In genomic region chr1:8599813-8600212, GRCh38 we compare ENCODE assay signal across 20 cellular contexts.
DNase-seq lines count a peak whose midpoint lies in the region; ATAC-seq and TF ChIP-seq lines count a peak whose summit lies in the region.
"Had no signal": no experiment of that assay in that cellular context is flagged by ENCODE, and none has a peak within 500 bp of the region (broad histone marks: within the 10 kb centered on the region; RNA-seq: fewer than 3 reads in every experiment).

No MANE protein-coding gene starts in this region.

- no peaks in the 10 kb centered on the region for H3K27me3 ChIP-seq in left ventricle myocardium inferior (ENCODE audit: low read depth)
- H3K27me3 ChIP-seq in right cardiac atrium (ENCODE audit: control insufficient read depth, insufficient read depth) = no peaks in the 10 kb centered on the region
- H3K27me3 ChIP-seq in colonic mucosa = no peaks in the 10 kb centered on the region
- H3K27me3 ChIP-seq: SJCRH30 had no signal

- 88% methylated on average over 6 of the region's 6 CpGs for WGBS in right cardiac atrium

- DNase-seq in left ventricle myocardium inferior = no peak
- no peak for DNase-seq in right cardiac atrium
- DNase-seq in colonic mucosa = peak; percentile 26
- peak in 1 of 3 donors; percentile 31 for DNase-seq in mucosa of descending colon
- DNase-seq in substantia nigra (lab: John Stamatoyannopoulos, UW) = no peak
- DNase-seq in nucleus accumbens (lab: John Stamatoyannopoulos, UW) = no peak
- DNase-seq in NK-92 (lab: John Stamatoyannopoulos, UW; ENCODE audit: unreplicated experiment) = no peak
- DNase-seq in activated T-helper 1 cell treated with anti-CD3 and anti-CD28 coated beads, Interleukin-12 subunit alpha, Interleukin-12 subunit beta, Interleukin-2, Interleukin-4 antibody, amounts not matched to agents 30 ng/mL and 10 ng/mL and 1 ng/mL, durations not matched to agents 14 hours and 24 hours and 36 hours (ENCODE audit: low spot score) = no peak
- DNase-seq: ACHN; activated B cell treated with CpG ODN at 0.5 μM for 24 hours; activated CD4-positive, alpha-beta memory T cell treated with anti-CD3 and anti-CD28 coated beads for 36 hours; activated naive CD4-positive, alpha-beta T cell treated with Interleukin-2 at 50 U/mL for 16 hours; activated T-cell treated with anti-CD3 and anti-CD28 coated beads for 4 hours; C1 segment of cervical spinal cord; caudate nucleus; HFFc6; NCI-H1436; PC-9; SJCRH30 had no signal

- no peaks in the 10 kb centered on the region for H3K9me3 Mint-ChIP-seq in activated T-helper 1 cell treated with anti-CD3 and anti-CD28 coated beads, Interleukin-12 subunit alpha, Interleukin-12 subunit beta, Interleukin-2, Interleukin-4 antibody, amounts not matched to agents 30 ng/mL and 10 ng/mL and 1 ng/mL, durations not matched to agents 14 hours and 24 hours and 36 hours
- H3K9me3 Mint-ChIP-seq: activated B cell treated with CpG ODN at 0.5 μM for 24 hours; activated CD4-positive, alpha-beta memory T cell treated with anti-CD3 and anti-CD28 coated beads for 36 hours; HFFc6 had no signal

- peaks cover 11% of the 10 kb centered on the region for H3K36me3 Mint-ChIP-seq in activated T-helper 1 cell treated with anti-CD3 and anti-CD28 coated beads, Interleukin-12 subunit alpha, Interleukin-12 subunit beta, Interleukin-2, Interleukin-4 antibody, amounts not matched to agents 30 ng/mL and 10 ng/mL and 1 ng/mL, durations not matched to agents 14 hours and 24 hours and 36 hours (ENCODE audit: low read depth)

- H3K4me1 ChIP-seq in left ventricle myocardium inferior (peaks cover 63% of the 10 kb centered on the region), right cardiac atrium (ENCODE audit: control insufficient read depth, insufficient read depth, low read length) (peaks cover 9% of the 10 kb centered on the region), colonic mucosa (no peaks in the 10 kb centered on the region), mucosa of descending colon (ENCODE audit: low read depth) (peaks cover 10% of the 10 kb centered on the region)
- H3K4me1 ChIP-seq: SJCRH30 had no signal

- no peaks in the 10 kb centered on the region for H3K9me3 ChIP-seq in left ventricle myocardium inferior (replicated peaks)
- no peaks in the 10 kb centered on the region for H3K9me3 ChIP-seq in right cardiac atrium (ENCODE audit: control insufficient read depth, low read length)
- H3K9me3 ChIP-seq in colonic mucosa = no peaks in the 10 kb centered on the region
- H3K9me3 ChIP-seq in mucosa of descending colon = no peaks in the 10 kb centered on the region
- H3K9me3 ChIP-seq: SJCRH30 had no signal

- H3K36me3 ChIP-seq in left ventricle myocardium inferior (no peaks in the 10 kb centered on the region), colonic mucosa (no peaks in the 10 kb centered on the region), mucosa of descending colon (ENCODE audit: low read depth) (no peaks in the 10 kb centered on the region)

- no peak overlapping the region for H3K4me3 Mint-ChIP-seq in activated T-helper 1 cell treated with anti-CD3 and anti-CD28 coated beads, Interleukin-12 subunit alpha, Interleukin-12 subunit beta, Interleukin-2, Interleukin-4 antibody, amounts not matched to agents 30 ng/mL and 10 ng/mL and 1 ng/mL, durations not matched to agents 14 hours and 24 hours and 36 hours
- H3K4me3 Mint-ChIP-seq: activated B cell treated with CpG ODN at 0.5 μM for 24 hours; activated CD4-positive, alpha-beta memory T cell treated with anti-CD3 and anti-CD28 coated beads for 36 hours; HFFc6 had no signal

- H3K27ac Mint-ChIP-seq in activated T-helper 1 cell treated with anti-CD3 and anti-CD28 coated beads, Interleukin-12 subunit alpha, Interleukin-12 subunit beta, Interleukin-2, Interleukin-4 antibody, amounts not matched to agents 30 ng/mL and 10 ng/mL and 1 ng/mL, durations not matched to agents 14 hours and 24 hours and 36 hours = no peak overlapping the region
- H3K27ac Mint-ChIP-seq: activated B cell treated with CpG ODN at 0.5 μM for 24 hours; activated CD4-positive, alpha-beta memory T cell treated with anti-CD3 and anti-CD28 coated beads for 36 hours; HFFc6 had no signal

- ATAC-seq in right cardiac atrium (no peak), mucosa of descending colon (peak; percentile 34)

- H3K4me1 Mint-ChIP-seq in activated T-helper 1 cell treated with anti-CD3 and anti-CD28 coated beads, Interleukin-12 subunit alpha, Interleukin-12 subunit beta, Interleukin-2, Interleukin-4 antibody, amounts not matched to agents 30 ng/mL and 10 ng/mL and 1 ng/mL, durations not matched to agents 14 hours and 24 hours and 36 hours (ENCODE audit: low read depth) = peaks cover 56% of the 10 kb centered on the region

- H3K27me3 Mint-ChIP-seq in activated T-helper 1 cell treated with anti-CD3 and anti-CD28 coated beads, Interleukin-12 subunit alpha, Interleukin-12 subunit beta, Interleukin-2, Interleukin-4 antibody, amounts not matched to agents 30 ng/mL and 10 ng/mL and 1 ng/mL, durations not matched to agents 14 hours and 24 hours and 36 hours (ENCODE audit: insufficient read depth) = no peaks in the 10 kb centered on the region
- H3K27me3 Mint-ChIP-seq: activated B cell treated with CpG ODN at 0.5 μM for 24 hours; activated CD4-positive, alpha-beta memory T cell treated with anti-CD3 and anti-CD28 coated beads for 36 hours had no signal

- H3K4me3 ChIP-seq in left ventricle myocardium inferior (no peak overlapping the region), right cardiac atrium (ENCODE audit: low read length) (no peak overlapping the region), colonic mucosa (no peak overlapping the region), mucosa of descending colon (no peak overlapping the region)
- H3K4me3 ChIP-seq: PC-9, SJCRH30 had no signal

- H3K27ac ChIP-seq in left ventricle myocardium inferior (replicated peaks) (peak overlapping the region; percentile 53), right cardiac atrium (ENCODE audit: low read length) (no peak overlapping the region), colonic mucosa (no peak overlapping the region), substantia nigra (ENCODE audit: low read depth, low read length, poor library complexity, severe bottlenecking) (peak overlapping the region; percentile 21)
- H3K27ac ChIP-seq: HL-60, PC-9, SJCRH30 had no signal

- H3K9ac ChIP-seq in colonic mucosa (ENCODE audit: low read depth in 2 of 2, low read length in 2 of 2) = no peak overlapping the region

- intact Hi-C loops in left ventricle myocardium inferior (cut with micrococcal nuclease) = no loop called here
- intact Hi-C loops in right cardiac atrium (cut with DNase I) = no loop called here
- intact Hi-C loops in colonic mucosa (cut with DNase I) = no loop called here
- intact Hi-C loops in mucosa of descending colon (cut with DNase I, micrococcal nuclease) = no loop called here
- intact Hi-C loops in activated T-helper 1 cell treated with anti-CD3 and anti-CD28 coated beads, Interleukin-12 subunit alpha, Interleukin-12 subunit beta, Interleukin-2, Interleukin-4 antibody, amounts not matched to agents 30 ng/mL and 10 ng/mL and 1 ng/mL, durations not matched to agents 14 hours and 24 hours and 36 hours (cut with micrococcal nuclease) = loop anchor here (5.0 kb wide), 1 partner anchor 342 kb away; no protein-coding TSS in a partner anchor

- TF ChIP-seq CTCF in left ventricle myocardium inferior (IDR thresholded peaks at IDR 0.05; ENCODE audit: borderline replicate concordance) (no peak), colonic mucosa (IDR thresholded peaks at IDR 0.05) (no peak), mucosa of descending colon (IDR thresholded peaks at IDR 0.05) (no peak)

Comparison
In these comparisons a context has a peak if more than half of its experiments do, and no peak if none do; other contexts are left out.
1. H3K27ac ChIP-seq: peak in left ventricle myocardium inferior (single experiment) and substantia nigra (single experiment); none in right cardiac atrium (single experiment) and colonic mucosa (single experiment).